8 cellular contexts compared by ENCODE assay signal in the genomic region with DNA sequence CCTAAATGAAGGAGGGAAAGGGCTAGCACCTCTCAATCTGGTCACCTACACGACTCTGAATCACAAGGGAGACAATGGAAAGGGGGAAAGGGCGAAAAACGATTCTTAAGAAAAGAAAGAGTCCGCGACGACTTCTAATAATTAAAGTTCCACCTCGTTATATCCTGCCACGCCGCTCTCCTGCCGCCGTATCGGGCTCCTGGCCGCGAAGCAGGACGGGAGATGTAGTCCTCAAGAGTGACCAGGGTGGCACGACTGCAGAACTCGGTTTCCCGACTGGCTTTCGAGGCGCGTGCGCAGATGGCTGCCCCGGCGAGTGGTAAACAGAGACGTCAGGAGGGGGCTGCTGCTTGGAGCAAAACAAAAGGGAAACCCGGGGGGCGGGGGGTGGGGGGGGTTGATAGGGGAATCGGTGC. TPM values are rescaled to one million over a fixed set of nuclear protein-coding genes. Genes with fewer than 3 reads are reported as not detected.
DNase-seq lines count a peak whose midpoint lies in the region; TF ChIP-seq lines count a peak whose summit lies in the region.

A gene with protein sequence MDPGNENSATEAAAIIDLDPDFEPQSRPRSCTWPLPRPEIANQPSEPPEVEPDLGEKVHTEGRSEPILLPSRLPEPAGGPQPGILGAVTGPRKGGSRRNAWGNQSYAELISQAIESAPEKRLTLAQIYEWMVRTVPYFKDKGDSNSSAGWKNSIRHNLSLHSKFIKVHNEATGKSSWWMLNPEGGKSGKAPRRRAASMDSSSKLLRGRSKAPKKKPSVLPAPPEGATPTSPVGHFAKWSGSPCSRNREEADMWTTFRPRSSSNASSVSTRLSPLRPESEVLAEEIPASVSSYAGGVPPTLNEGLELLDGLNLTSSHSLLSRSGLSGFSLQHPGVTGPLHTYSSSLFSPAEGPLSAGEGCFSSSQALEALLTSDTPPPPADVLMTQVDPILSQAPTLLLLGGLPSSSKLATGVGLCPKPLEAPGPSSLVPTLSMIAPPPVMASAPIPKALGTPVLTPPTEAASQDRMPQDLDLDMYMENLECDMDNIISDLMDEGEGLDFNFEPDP (plus strand): TSS at position 297 of the 416 bp plus-strand sequence. CDS start 678 bp downstream, outside the sequence.

- no peaks in the 10 kb centered on the region for H3K36me3 ChIP-seq in SK-N-MC (ENCODE audit: insufficient read depth, low read length)
- no peaks in the 10 kb centered on the region for H3K36me3 ChIP-seq in osteoblast (ENCODE audit: insufficient read depth, low read length)
- no peaks in the 10 kb centered on the region for H3K36me3 ChIP-seq in testis (ENCODE audit: low read depth, missing control alignments)

- H3K27ac ChIP-seq in SK-N-MC, result no peak within 1 kb of the TSS
- no peak within 1 kb of the TSS for H3K27ac ChIP-seq in osteoblast (ENCODE audit: low read depth, low read length)
- H3K27ac ChIP-seq in testis, result peak within 1 kb of the TSS; percentile 65 to 74

- TF ChIP-seq CTCF in HFF-Myc (IDR thresholded peaks at IDR 0.05; ENCODE audit: low read depth, low read length, missing control alignments) (no peak), NB4 (IDR thresholded peaks at IDR 0.05; ENCODE audit: low read depth, low read length) (no peak), osteoblast (IDR thresholded peaks at IDR 0.05; ENCODE audit: extremely low read depth, low read depth, low read length) (no peak), testis (IDR thresholded peaks at IDR 0.05) (no peak)

- no peaks in the 10 kb centered on the region for H4K20me1 ChIP-seq in osteoblast (ENCODE audit: insufficient read depth, low read length)

- peaks cover 4% of the 10 kb centered on the region for H3K4me1 ChIP-seq in osteoblast (ENCODE audit: insufficient read depth, low read length)
- no peaks in the 10 kb centered on the region for H3K4me1 ChIP-seq in testis

- 0 to 1% methylated on average over 5 to 22 of the region's 28 CpGs for WGBS in testis, 2 donors

- peak within 1 kb of the TSS; percentile 88 for H2AFZ ChIP-seq in osteoblast (ENCODE audit: low read length)

- peaks cover 12% of the 10 kb centered on the region for H3K27me3 ChIP-seq in osteoblast (ENCODE audit: insufficient read depth, low read length)
- no peaks in the 10 kb centered on the region for H3K27me3 ChIP-seq in testis

- H3K4me3 ChIP-seq in HFF-Myc (replicated peaks; ENCODE audit: low read depth, low read length), result peak within 1 kb of the TSS; percentile 53
- peak within 1 kb of the TSS; percentile 70 for H3K4me3 ChIP-seq in NB4 (ENCODE audit: low read depth, low read length)
- H3K4me3 ChIP-seq in SK-N-MC, result peak within 1 kb of the TSS; percentile 77
- peak within 1 kb of the TSS; percentile 74 for H3K4me3 ChIP-seq in osteoblast (ENCODE audit: insufficient read depth, low read length)
- peak within 1 kb of the TSS; percentile 59 to 73 for H3K4me3 ChIP-seq in testis

- DNase-seq in GDM1 (lab: John Stamatoyannopoulos, UW), result peak; percentile 79
- DNase-seq in HFF-Myc (ENCODE audit: extremely low read depth, low read depth), result peak; percentile 32
- DNase-seq in NB4 (ENCODE audit: low read depth), result peak; percentile 91
- DNase-seq in SK-N-MC (ENCODE audit: low read depth, low spot score), result no peak
- peak; percentile 88 for DNase-seq in activated naive CD4-positive, alpha-beta T cell treated with anti-CD3 and anti-CD28 coated beads, Interleukin-2, amount 50 U/mL, for 16 hours
- no peak for DNase-seq in glomerular endothelial cell (ENCODE audit: extremely low read depth, low read depth, low spot score)
- DNase-seq in osteoblast (ENCODE audit: insufficient read length, low spot score, missing footprints), result peak; percentile 94
- DNase-seq in testis, result peak; percentile 96

- intact Hi-C loops in testis (cut with DNase I; ENCODE audit: low total_unique reads), result no loop called here

- TF ChIP-seq POLR2A in NB4 (IDR thresholded peaks at IDR 0.05; ENCODE audit: extremely low read depth, insufficient read length), result peak; percentile 60
- no peak for TF ChIP-seq POLR2A in testis (IDR thresholded peaks at IDR 0.05)

- peak within 1 kb of the TSS; percentile 94 for H3K4me2 ChIP-seq in osteoblast (ENCODE audit: insufficient read depth, low read length)

- peak within 1 kb of the TSS; percentile 74 for H3K9ac ChIP-seq in SK-N-MC (ENCODE audit: insufficient read length)

- no peaks in the 10 kb centered on the region for H3K79me2 ChIP-seq in osteoblast (ENCODE audit: insufficient read depth, low read length)

- no peaks in the 10 kb centered on the region for H3K9me3 ChIP-seq in SK-N-MC (ENCODE audit: low read depth, low read length)
- no peaks in the 10 kb centered on the region for H3K9me3 ChIP-seq in osteoblast (ENCODE audit: low read depth, low read length)
- H3K9me3 ChIP-seq in testis, result no peaks in the 10 kb centered on the region

RNA-seq across cellular contexts. Expression of the gene that starts here (rescaled TPM):
- total RNA-seq in glomerular endothelial cell (6.5 and 10.0 TPM in 2 replicates), osteoblast (6.8 and 7.6 TPM in 2 replicates), testis (10 to 100 TPM; 58.0 to 71.8 TPM)
- 39.5 TPM for polyA plus RNA-seq in testis (ENCODE audit: insufficient read depth, low read depth, low replicate concordance)

Comparison
In these comparisons a context has a peak if more than half of its experiments do, and no peak if none do; other contexts are left out.
1. DNase-seq: peak in GDM1 (single experiment), HFF-Myc (single experiment), NB4 (single experiment), activated naive CD4-positive, alpha-beta T cell treated with anti-CD3 and anti-CD28 coated beads, Interleukin-2, amount 50 U/mL, for 16 hours (single experiment), osteoblast (single experiment) and testis (single experiment); none in SK-N-MC (single experiment) and glomerular endothelial cell (single experiment).
2. H3K27ac ChIP-seq: peak in testis (2 of 2); none in SK-N-MC (single experiment) and osteoblast (single experiment).
3. Peak in every context shown above with its lines, with median percentiles within 50 percentile points of each other: H3K4me3 ChIP-seq.